23 cellular contexts compared by ENCODE assay signal in the genomic region with DNA sequence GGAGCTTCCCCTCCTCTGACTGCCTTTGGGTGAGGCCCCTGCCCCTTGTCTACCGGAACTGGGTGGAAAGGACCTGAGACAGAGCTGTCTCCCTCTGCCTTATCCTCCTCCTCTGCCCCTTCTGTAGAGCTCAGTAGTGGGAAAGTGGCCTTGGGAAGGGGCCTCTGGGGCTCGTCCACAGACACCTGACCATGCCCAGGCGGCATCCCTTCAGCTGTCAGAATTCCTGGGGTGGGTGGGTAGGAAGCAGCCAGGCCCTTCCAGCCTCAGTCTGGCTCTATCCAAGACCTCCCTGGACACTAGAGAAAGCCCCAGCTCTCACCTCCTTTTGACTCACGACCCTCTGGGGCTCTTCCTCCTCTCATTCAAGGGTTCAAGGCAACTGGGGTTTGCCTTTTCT.
"Had no signal": no experiment of that assay in that cellular context is flagged by ENCODE, and none has a peak within 500 bp of the region (broad histone marks: within the 10 kb centered on the region; RNA-seq: fewer than 3 reads in every experiment).

No MANE protein-coding gene starts in this region.

- H3K9me3 ChIP-seq: colonic mucosa, neutrophil, pancreas, thyroid gland had no signal

- H3K4me1 Mint-ChIP-seq: endodermal cell had no signal

- H3K4me3 ChIP-seq: colonic mucosa, pancreas, thyroid gland had no signal

- H3K4me3 Mint-ChIP-seq: activated naive CD8-positive, alpha-beta T cell treated with anti-CD3 and anti-CD28 coated beads, Interleukin-2, amount 10 ng/mL, durations not matched to agents 7 days and 5 days; endodermal cell; naive B cell had no signal

- H3K4me1 ChIP-seq: colonic mucosa, foreskin keratinocyte, pancreas, thyroid gland had no signal

- H3K27me3 ChIP-seq: colonic mucosa, foreskin keratinocyte, neutrophil, pancreas, thyroid gland had no signal

- H3K27ac Mint-ChIP-seq: activated naive CD8-positive, alpha-beta T cell treated with anti-CD3 and anti-CD28 coated beads, Interleukin-2, amount 10 ng/mL, durations not matched to agents 7 days and 5 days; activated T-helper 2 cell treated with anti-CD3 and anti-CD28 coated beads, Interferon-gamma antibody, Interleukin-2, Interleukin-4, amounts not matched to agents 10 μg/mL and 5 μg/mL and 100 μg/mL, durations not matched to agents 14 hours and 24 hours and 36 hours; endodermal cell had no signal

- DNase-seq: activated CD4-positive, alpha-beta T cell treated with anti-CD3 and anti-CD28 coated beads, Interleukin-2, amount 50 U/mL, for 1 hour; activated CD4-positive, CD25-positive, alpha-beta regulatory T cell treated with anti-CD3 and anti-CD28 coated beads, Interleukin-2, amount 50 U/mL, for 72 hours; activated naive CD4-positive, alpha-beta T cell treated with Interleukin-2 at 50 U/mL for 16 hours; activated naive CD8-positive, alpha-beta T cell treated with anti-CD3 and anti-CD28 coated beads, Interleukin-2, amount 10 ng/mL, durations not matched to agents 7 days and 5 days; activated T-cell treated with anti-CD3 and anti-CD28 coated beads for 4 hours; amygdala; central memory CD4-positive, alpha-beta T cell; colonic mucosa; endodermal cell; foreskin keratinocyte; glutamatergic neuron; hypothalamus; islet precursor cell; naive B cell; pancreas; stimulated activated CD4-positive, alpha-beta T cell treated with anti-CD3 and anti-CD28 coated beads, Interleukin-12 subunit alpha, Interleukin-12 subunit beta, amount 100 ng/mL, for 4 hours; stimulated activated CD4-positive, alpha-beta T cell treated with anti-CD3 and anti-CD28 coated beads, Interleukin-1b, Interleukin-23, amount 100 ng/mL, for 48 hours; stimulated activated CD8-positive, alpha-beta memory T cell treated with anti-CD3 and anti-CD28 coated beads, Interleukin-4, amount 100 ng/mL, for 48 hours; stimulated activated naive CD4-positive, alpha-beta T cell treated with Interleukin-2 at 50 U/mL for 16 hours; thyroid gland had no signal

- H3K27ac ChIP-seq: colonic mucosa, epithelial cell of prostate, foreskin keratinocyte, neutrophil, pancreas, thyroid gland had no signal

- H3K27me3 Mint-ChIP-seq: activated naive CD8-positive, alpha-beta T cell treated with anti-CD3 and anti-CD28 coated beads, Interleukin-2, amount 10 ng/mL, durations not matched to agents 7 days and 5 days; naive B cell had no signal

- H3K9me3 Mint-ChIP-seq: activated naive CD8-positive, alpha-beta T cell treated with anti-CD3 and anti-CD28 coated beads, Interleukin-2, amount 10 ng/mL, durations not matched to agents 7 days and 5 days; activated T-helper 2 cell treated with anti-CD3 and anti-CD28 coated beads, Interferon-gamma antibody, Interleukin-2, Interleukin-4, amounts not matched to agents 10 μg/mL and 5 μg/mL and 100 μg/mL, durations not matched to agents 14 hours and 24 hours and 36 hours; endodermal cell; naive B cell had no signal

- ATAC-seq: foreskin keratinocyte had no signal

- H3K36me3 ChIP-seq: colonic mucosa, thyroid gland had no signal
